8 cellular contexts compared by ENCODE assay signal in the genomic region with DNA sequence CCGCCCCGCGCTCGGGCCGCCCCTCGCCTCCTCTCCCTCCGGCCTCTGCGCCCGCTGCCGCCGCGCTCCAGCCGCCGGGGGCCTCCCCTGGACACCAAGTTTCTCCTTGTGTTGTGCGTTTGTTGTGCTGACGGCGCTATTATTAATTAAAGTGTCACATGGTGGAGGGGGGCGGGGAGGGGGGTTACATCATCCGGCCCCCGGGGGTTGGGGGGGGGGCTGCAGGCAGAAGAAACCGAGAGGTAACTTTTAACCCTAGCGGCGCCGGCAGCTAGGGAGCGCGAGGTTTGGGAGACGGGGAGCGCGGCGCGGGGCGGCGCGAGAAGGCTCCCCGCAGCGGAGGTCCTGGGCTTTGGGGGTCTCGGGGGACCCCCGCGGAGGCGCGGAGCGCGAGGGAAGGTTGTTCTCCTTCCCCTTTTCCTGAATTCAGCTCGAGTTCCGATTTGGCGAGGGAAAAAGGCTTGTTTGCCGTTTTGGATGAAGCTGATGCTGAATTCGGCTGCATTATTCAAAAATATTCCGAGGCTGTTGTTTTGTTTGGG. TPM values are rescaled to one million over a fixed set of nuclear protein-coding genes. Genes with fewer than 3 reads are reported as not detected.
DNase-seq lines count a peak whose midpoint lies in the region; ATAC-seq, FAIRE-seq and TF ChIP-seq lines count a peak whose summit lies in the region.

A gene (minus strand): TSS at position 117 of the 542 bp plus-strand sequence. CDS start 134 bp downstream, outside the sequence.

- DNase-seq in AG10803 (ENCODE audit: low read depth) (no peak), NCI-H510A treated with DMSO at 0.1 percent for 48 hours (lab: John Stamatoyannopoulos, UW) (peak; percentile 78), endothelial cell (ENCODE audit: low spot score) (no peak), GM12892 (ENCODE audit: insufficient read length) (no peak), foreskin fibroblast (no peak)
- no peak for DNase-seq in activated effector memory CD4-positive, alpha-beta T cell treated with Interleukin-2 at 50 U/mL for 16 hours

- no peak within 1 kb of the TSS for H3K27ac ChIP-seq in skeletal muscle tissue (ENCODE audit: low read depth, low read length)

- H3K9ac ChIP-seq in skeletal muscle tissue (ENCODE audit: low read depth in 1 of 3, low read length in 3 of 3): peak within 1 kb of the TSS; percentile 16 to 43 (median 38)

- FAIRE-seq in GM12892 (lab: Jason Lieb, UNC): no peak

- H3K4me3 Mint-ChIP-seq in endothelial cell (ENCODE audit: unreplicated experiment): peak within 1 kb of the TSS; percentile 93

- H3K27me3 Mint-ChIP-seq in endothelial cell (ENCODE audit: unreplicated experiment): peaks cover 26% of the 10 kb centered on the region

- peaks cover 9% of the 10 kb centered on the region for H3K36me3 Mint-ChIP-seq in endothelial cell (ENCODE audit: low read depth, unreplicated experiment)

- H3K4me3 ChIP-seq in AG10803 (ENCODE audit: low read length) (peak within 1 kb of the TSS; percentile 5; the same call in 1 of the 2 replicates), skeletal muscle tissue (ENCODE audit: low read length in 3 of 3) (peak within 1 kb of the TSS; percentile 38 to 65 (median 54)), foreskin fibroblast (ENCODE audit: low read depth in 1 of 2, low read length in 2 of 2) (peak within 1 kb of the TSS in 1 of 2 donors; percentile 29)

- H3K4me1 ChIP-seq in skeletal muscle tissue (ENCODE audit: control insufficient read depth in 3 of 3, insufficient read depth in 3 of 3, low read length in 3 of 3): peaks cover 30 to 34% (median 32%) of the 10 kb centered on the region in 3 donors

- peak within 1 kb of the TSS; percentile 68 for H3K27ac Mint-ChIP-seq in endothelial cell (ENCODE audit: unreplicated experiment)

- H3K9me3 Mint-ChIP-seq in endothelial cell (ENCODE audit: unreplicated experiment): no peaks in the 10 kb centered on the region

- TF ChIP-seq CTCF in AG10803 (conservative IDR thresholded peaks at IDR 0.05; ENCODE audit: low read length) (no peak), endothelial cell (IDR thresholded peaks at IDR 0.05; ENCODE audit: unreplicated experiment) (no peak), foreskin fibroblast (IDR thresholded peaks at IDR 0.05; ENCODE audit: low read depth, low read length) (no peak)

- H3K9me3 ChIP-seq in skeletal muscle tissue (ENCODE audit: control insufficient read depth in 3 of 3, low read length in 3 of 3): no peaks in the 10 kb centered on the region

- H3K4me1 Mint-ChIP-seq in endothelial cell (ENCODE audit: unreplicated experiment): peaks cover 19% of the 10 kb centered on the region

- peak; percentile 30 for ATAC-seq in GM19372 (IDR thresholded peaks at IDR 0.05; ENCODE audit: low read depth, unreplicated experiment)

- TF ChIP-seq POLR2A in GM12892 (IDR thresholded peaks at IDR 0.05; ENCODE audit: low read depth, low read length): no peak

- H3K27me3 ChIP-seq in skeletal muscle tissue (ENCODE audit: control insufficient read depth in 3 of 3, insufficient read depth in 3 of 3, low read length in 3 of 3): peaks cover 52 to 61% (median 55%) of the 10 kb centered on the region in 3 donors

- H3K36me3 ChIP-seq in skeletal muscle tissue (ENCODE audit: control insufficient read depth in 3 of 3, insufficient read depth in 3 of 3, low read length in 3 of 3): no peaks in the 10 kb centered on the region

RNA-seq across cellular contexts. Expression of the gene that starts here (rescaled TPM):
- total RNA-seq in endothelial cell (ENCODE audit: unreplicated experiment): 0.10 TPM
- total RNA-seq in skeletal muscle tissue: 0.52 TPM
- not detected for polyA plus RNA-seq in GM12892 (2012; ENCODE audit: missing spikeins)
